7 cellular contexts compared by ENCODE assay signal in genomic region chr3:52141751-52142150, GRCh38.
"Had no signal": no experiment of that assay in that cellular context is flagged by ENCODE, and none has a peak within 500 bp of the region (broad histone marks: within the 10 kb centered on the region; RNA-seq: fewer than 3 reads in every experiment).

No MANE protein-coding gene starts in this region.

- H3K4me3 ChIP-seq: GM23248 had no signal

- ATAC-seq: HepG2 had no signal

- H3K9me3 Mint-ChIP-seq: H9, IgD-negative memory B cell had no signal

- H3K4me3 Mint-ChIP-seq: H9, IgD-negative memory B cell had no signal

- DNase-seq: GM23248, GOT3, H9, HCEC 1CT had no signal

- H3K27ac ChIP-seq: GM23248, HL-60 had no signal

- H3K27me3 Mint-ChIP-seq: IgD-negative memory B cell had no signal

- H3K27ac Mint-ChIP-seq: IgD-negative memory B cell had no signal
